In the genomic region with DNA sequence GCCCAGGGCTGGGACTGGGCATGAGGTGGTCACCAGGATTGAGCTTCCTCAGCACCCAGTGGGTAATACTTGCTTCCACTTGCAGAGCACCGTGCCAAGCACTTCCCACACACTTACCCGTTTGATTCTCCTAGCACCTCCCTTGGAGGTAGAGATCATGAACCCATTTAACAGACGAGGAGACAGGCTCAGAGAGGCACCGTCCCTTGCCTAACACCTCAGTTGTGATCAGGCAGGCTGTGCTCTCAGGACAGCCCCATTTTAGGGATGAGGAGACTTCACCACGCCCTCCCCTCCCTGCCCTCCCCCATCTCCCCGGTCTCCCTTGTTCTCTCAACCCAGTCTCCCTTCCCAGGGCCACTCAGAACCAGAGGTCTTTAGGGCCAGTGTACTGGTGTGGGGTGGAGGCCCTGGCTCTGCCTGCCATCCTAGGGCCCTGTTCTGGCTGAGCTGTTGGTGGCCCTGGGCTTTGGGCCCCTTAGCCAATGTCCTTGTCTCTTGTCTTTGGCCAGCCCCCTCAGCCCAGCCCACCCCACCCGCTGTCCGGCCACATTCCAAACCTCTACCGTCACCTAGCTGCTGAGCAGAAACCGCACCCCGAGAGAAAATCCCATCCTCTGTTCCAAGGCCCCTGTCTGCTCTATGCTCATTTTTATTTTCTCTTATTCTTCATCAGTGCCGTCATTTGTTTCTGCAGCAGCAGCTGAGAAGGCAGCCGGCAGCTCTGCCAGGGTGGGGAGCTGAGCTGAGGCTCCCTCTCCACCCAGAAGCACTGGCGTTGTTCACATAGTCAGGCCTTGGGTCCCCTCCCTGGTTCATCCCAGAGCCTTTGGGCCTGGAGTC, we compare ENCODE assay signal across 1 cellular context.
TF ChIP-seq lines count a peak whose summit lies in the region.

No MANE protein-coding gene starts in this region.

TF ChIP-seq in H1, 55 proteins besides CTCF, POLR2A, EP300 and RAD21:
- TF ChIP-seq SP1 (IDR thresholded peaks at IDR 0.05; ENCODE audit: low read depth, low read length) (peak; percentile 37; the same call in 1 of the 2 replicates), TAF7 (optimal IDR thresholded peaks at IDR 0.05; ENCODE audit: borderline replicate concordance, low read depth, low read length) (no peak), GABPA (IDR thresholded peaks at IDR 0.05; ENCODE audit: borderline replicate concordance, insufficient read depth, low read length) (peak; percentile 42; the same call in 1 of the 2 replicates), CHD2 (IDR thresholded peaks at IDR 0.05; ENCODE audit: low read length) (no peak), BACH1 (IDR thresholded peaks at IDR 0.05; ENCODE audit: low read length) (no peak), TEAD4 (IDR thresholded peaks at IDR 0.05; ENCODE audit: low read depth, low read length) (peak; percentile 86), SRF (IDR thresholded peaks at IDR 0.05; ENCODE audit: low read depth, low read length) (no peak), RXRA (IDR thresholded peaks at IDR 0.05; ENCODE audit: insufficient read depth, low read depth, low read length) (no peak), KDM4A (IDR thresholded peaks at IDR 0.05; ENCODE audit: low read depth, low read length, severe bottlenecking) (no peak), SP2 (IDR thresholded peaks at IDR 0.05; ENCODE audit: low read length) (no peak), HDAC6 (IDR thresholded peaks at IDR 0.05; ENCODE audit: low read depth, low read length) (no peak), RBBP5 (IDR thresholded peaks at IDR 0.05; ENCODE audit: borderline replicate concordance, low read depth, low read length) (no peak; the same call in 1 of the 2 replicates), BCL11A (IDR thresholded peaks at IDR 0.05; ENCODE audit: low read depth in 2 of 2, low read length in 2 of 2) (no peak), JUND (IDR thresholded peaks at IDR 0.05; ENCODE audit: low read length) (peak; percentile 93), POLR2AphosphoS5 (IDR thresholded peaks at IDR 0.05; ENCODE audit: low read depth, low read length) (peak; percentile 55; the same call in 1 of the 2 replicates), GTF2F1 (IDR thresholded peaks at IDR 0.05; ENCODE audit: borderline replicate concordance, low read depth, low read length) (no peak), SP4 (IDR thresholded peaks at IDR 0.05; ENCODE audit: low read length) (no peak), CTBP2 (IDR thresholded peaks at IDR 0.05; ENCODE audit: borderline replicate concordance, insufficient read depth, insufficient read length, low read length) (no peak), FOSL1 (IDR thresholded peaks at IDR 0.05; ENCODE audit: insufficient read depth, low read depth, low read length) (no peak), CBX5 (IDR thresholded peaks at IDR 0.05; ENCODE audit: low read depth, low read length) (no peak), TCF12 (IDR thresholded peaks at IDR 0.05; ENCODE audit: low read depth, low read length) (no peak), RFX5 (IDR thresholded peaks at IDR 0.05; ENCODE audit: borderline replicate concordance, low read depth, low read length) (no peak), NRF1 (IDR thresholded peaks at IDR 0.05; ENCODE audit: low read depth, low read length) (no peak), RNF2 (IDR thresholded peaks at IDR 0.05; ENCODE audit: borderline replicate concordance, low read depth, low read length, missing control alignments, poor library complexity, severe bottlenecking) (no peak), POU5F1 (IDR thresholded peaks at IDR 0.05; ENCODE audit: low read depth, low read length) (no peak), TBP (IDR thresholded peaks at IDR 0.05; ENCODE audit: low read depth, low read length) (0 out of 2 replicates have a peak, but pooled peaks have one; percentile 29), KDM5A (IDR thresholded peaks at IDR 0.05; ENCODE audit: low read length) (no peak), SAP30 (IDR thresholded peaks at IDR 0.05; ENCODE audit: insufficient read depth, insufficient replicate concordance, low read length) (no peak), SIRT6 (IDR thresholded peaks at IDR 0.05; ENCODE audit: low read length) (no peak), CREB1 (IDR thresholded peaks at IDR 0.05) (0 out of 2 replicates have a peak, but pooled peaks have one; percentile 27), CHD1 (IDR thresholded peaks at IDR 0.05; ENCODE audit: low read depth, low read length) (no peak), JUN (IDR thresholded peaks at IDR 0.05; ENCODE audit: low read depth, low read length) (peak; percentile 93), MAFK (IDR thresholded peaks at IDR 0.05; ENCODE audit: low read depth, low read length) (no peak), EZH2 (IDR thresholded peaks at IDR 0.05; ENCODE audit: low read depth, low read length, severe bottlenecking) (no peak), KDM1A (IDR thresholded peaks at IDR 0.05; ENCODE audit: borderline replicate concordance, low read length) (peak; percentile 30; the same call in 1 of the 2 replicates), BRCA1 (IDR thresholded peaks at IDR 0.05; ENCODE audit: low read depth, low read length) (no peak), TAF1 (IDR thresholded peaks at IDR 0.05; ENCODE audit: low read depth, low read length) (peak; percentile 49; the same call in 1 of the 2 replicates), EGR1 (IDR thresholded peaks at IDR 0.05; ENCODE audit: borderline replicate concordance, low read depth, low read length) (no peak), ASH2L (IDR thresholded peaks at IDR 0.05; ENCODE audit: low read length) (no peak), ZNF274 (IDR thresholded peaks at IDR 0.05; ENCODE audit: borderline replicate concordance, extremely low read depth, low read length) (no peak), YY1 (IDR thresholded peaks at IDR 0.05; ENCODE audit: low read depth, low read length) (no peak), CBX8 (IDR thresholded peaks at IDR 0.05; ENCODE audit: borderline replicate concordance, low read depth, low read length) (no peak)
- TF ChIP-seq, protein P1, sequence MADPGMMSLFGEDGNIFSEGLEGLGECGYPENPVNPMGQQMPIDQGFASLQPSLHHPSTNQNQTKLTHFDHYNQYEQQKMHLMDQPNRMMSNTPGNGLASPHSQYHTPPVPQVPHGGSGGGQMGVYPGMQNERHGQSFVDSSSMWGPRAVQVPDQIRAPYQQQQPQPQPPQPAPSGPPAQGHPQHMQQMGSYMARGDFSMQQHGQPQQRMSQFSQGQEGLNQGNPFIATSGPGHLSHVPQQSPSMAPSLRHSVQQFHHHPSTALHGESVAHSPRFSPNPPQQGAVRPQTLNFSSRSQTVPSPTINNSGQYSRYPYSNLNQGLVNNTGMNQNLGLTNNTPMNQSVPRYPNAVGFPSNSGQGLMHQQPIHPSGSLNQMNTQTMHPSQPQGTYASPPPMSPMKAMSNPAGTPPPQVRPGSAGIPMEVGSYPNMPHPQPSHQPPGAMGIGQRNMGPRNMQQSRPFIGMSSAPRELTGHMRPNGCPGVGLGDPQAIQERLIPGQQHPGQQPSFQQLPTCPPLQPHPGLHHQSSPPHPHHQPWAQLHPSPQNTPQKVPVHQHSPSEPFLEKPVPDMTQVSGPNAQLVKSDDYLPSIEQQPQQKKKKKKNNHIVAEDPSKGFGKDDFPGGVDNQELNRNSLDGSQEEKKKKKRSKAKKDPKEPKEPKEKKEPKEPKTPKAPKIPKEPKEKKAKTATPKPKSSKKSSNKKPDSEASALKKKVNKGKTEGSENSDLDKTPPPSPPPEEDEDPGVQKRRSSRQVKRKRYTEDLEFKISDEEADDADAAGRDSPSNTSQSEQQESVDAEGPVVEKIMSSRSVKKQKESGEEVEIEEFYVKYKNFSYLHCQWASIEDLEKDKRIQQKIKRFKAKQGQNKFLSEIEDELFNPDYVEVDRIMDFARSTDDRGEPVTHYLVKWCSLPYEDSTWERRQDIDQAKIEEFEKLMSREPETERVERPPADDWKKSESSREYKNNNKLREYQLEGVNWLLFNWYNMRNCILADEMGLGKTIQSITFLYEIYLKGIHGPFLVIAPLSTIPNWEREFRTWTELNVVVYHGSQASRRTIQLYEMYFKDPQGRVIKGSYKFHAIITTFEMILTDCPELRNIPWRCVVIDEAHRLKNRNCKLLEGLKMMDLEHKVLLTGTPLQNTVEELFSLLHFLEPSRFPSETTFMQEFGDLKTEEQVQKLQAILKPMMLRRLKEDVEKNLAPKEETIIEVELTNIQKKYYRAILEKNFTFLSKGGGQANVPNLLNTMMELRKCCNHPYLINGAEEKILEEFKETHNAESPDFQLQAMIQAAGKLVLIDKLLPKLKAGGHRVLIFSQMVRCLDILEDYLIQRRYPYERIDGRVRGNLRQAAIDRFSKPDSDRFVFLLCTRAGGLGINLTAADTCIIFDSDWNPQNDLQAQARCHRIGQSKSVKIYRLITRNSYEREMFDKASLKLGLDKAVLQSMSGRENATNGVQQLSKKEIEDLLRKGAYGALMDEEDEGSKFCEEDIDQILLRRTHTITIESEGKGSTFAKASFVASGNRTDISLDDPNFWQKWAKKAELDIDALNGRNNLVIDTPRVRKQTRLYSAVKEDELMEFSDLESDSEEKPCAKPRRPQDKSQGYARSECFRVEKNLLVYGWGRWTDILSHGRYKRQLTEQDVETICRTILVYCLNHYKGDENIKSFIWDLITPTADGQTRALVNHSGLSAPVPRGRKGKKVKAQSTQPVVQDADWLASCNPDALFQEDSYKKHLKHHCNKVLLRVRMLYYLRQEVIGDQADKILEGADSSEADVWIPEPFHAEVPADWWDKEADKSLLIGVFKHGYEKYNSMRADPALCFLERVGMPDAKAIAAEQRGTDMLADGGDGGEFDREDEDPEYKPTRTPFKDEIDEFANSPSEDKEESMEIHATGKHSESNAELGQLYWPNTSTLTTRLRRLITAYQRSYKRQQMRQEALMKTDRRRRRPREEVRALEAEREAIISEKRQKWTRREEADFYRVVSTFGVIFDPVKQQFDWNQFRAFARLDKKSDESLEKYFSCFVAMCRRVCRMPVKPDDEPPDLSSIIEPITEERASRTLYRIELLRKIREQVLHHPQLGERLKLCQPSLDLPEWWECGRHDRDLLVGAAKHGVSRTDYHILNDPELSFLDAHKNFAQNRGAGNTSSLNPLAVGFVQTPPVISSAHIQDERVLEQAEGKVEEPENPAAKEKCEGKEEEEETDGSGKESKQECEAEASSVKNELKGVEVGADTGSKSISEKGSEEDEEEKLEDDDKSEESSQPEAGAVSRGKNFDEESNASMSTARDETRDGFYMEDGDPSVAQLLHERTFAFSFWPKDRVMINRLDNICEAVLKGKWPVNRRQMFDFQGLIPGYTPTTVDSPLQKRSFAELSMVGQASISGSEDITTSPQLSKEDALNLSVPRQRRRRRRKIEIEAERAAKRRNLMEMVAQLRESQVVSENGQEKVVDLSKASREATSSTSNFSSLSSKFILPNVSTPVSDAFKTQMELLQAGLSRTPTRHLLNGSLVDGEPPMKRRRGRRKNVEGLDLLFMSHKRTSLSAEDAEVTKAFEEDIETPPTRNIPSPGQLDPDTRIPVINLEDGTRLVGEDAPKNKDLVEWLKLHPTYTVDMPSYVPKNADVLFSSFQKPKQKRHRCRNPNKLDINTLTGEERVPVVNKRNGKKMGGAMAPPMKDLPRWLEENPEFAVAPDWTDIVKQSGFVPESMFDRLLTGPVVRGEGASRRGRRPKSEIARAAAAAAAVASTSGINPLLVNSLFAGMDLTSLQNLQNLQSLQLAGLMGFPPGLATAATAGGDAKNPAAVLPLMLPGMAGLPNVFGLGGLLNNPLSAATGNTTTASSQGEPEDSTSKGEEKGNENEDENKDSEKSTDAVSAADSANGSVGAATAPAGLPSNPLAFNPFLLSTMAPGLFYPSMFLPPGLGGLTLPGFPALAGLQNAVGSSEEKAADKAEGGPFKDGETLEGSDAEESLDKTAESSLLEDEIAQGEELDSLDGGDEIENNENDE (IDR thresholded peaks at IDR 0.05; ENCODE audit: insufficient replicate concordance, low read length): no peak
- TF ChIP-seq, protein P2, sequence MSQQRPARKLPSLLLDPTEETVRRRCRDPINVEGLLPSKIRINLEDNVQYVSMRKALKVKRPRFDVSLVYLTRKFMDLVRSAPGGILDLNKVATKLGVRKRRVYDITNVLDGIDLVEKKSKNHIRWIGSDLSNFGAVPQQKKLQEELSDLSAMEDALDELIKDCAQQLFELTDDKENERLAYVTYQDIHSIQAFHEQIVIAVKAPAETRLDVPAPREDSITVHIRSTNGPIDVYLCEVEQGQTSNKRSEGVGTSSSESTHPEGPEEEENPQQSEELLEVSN (IDR thresholded peaks at IDR 0.05): no peak
- TF ChIP-seq, protein P3, sequence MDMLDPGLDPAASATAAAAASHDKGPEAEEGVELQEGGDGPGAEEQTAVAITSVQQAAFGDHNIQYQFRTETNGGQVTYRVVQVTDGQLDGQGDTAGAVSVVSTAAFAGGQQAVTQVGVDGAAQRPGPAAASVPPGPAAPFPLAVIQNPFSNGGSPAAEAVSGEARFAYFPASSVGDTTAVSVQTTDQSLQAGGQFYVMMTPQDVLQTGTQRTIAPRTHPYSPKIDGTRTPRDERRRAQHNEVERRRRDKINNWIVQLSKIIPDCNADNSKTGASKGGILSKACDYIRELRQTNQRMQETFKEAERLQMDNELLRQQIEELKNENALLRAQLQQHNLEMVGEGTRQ (IDR thresholded peaks at IDR 0.05; ENCODE audit: low read length): no peak
- TF ChIP-seq, protein P4, sequence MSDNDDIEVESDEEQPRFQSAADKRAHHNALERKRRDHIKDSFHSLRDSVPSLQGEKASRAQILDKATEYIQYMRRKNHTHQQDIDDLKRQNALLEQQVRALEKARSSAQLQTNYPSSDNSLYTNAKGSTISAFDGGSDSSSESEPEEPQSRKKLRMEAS (IDR thresholded peaks at IDR 0.05): no peak
- TF ChIP-seq, protein P5, sequence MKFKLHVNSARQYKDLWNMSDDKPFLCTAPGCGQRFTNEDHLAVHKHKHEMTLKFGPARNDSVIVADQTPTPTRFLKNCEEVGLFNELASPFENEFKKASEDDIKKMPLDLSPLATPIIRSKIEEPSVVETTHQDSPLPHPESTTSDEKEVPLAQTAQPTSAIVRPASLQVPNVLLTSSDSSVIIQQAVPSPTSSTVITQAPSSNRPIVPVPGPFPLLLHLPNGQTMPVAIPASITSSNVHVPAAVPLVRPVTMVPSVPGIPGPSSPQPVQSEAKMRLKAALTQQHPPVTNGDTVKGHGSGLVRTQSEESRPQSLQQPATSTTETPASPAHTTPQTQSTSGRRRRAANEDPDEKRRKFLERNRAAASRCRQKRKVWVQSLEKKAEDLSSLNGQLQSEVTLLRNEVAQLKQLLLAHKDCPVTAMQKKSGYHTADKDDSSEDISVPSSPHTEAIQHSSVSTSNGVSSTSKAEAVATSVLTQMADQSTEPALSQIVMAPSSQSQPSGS (IDR thresholded peaks at IDR 0.05; ENCODE audit: low read length): peak; percentile 74; the same call in 1 of the 2 replicates
